1 cellular context compared by ENCODE assay signal in genomic region chr7:150378115-150378852, GRCh38.
TF ChIP-seq lines count a peak whose summit lies in the region.

No MANE protein-coding gene starts in this region.

TF ChIP-seq in HepG2, 621 proteins besides CTCF, POLR2A, EP300 and RAD21 (continues in another document):
- 0 out of 2 replicates have a peak, but pooled peaks have one; percentile 23 for TF ChIP-seq GFI1 (CRISPR knock-in tag; IDR thresholded peaks at IDR 0.05; ENCODE audit: borderline replicate concordance)
- TF ChIP-seq TFDP2 (CRISPR knock-in tag; IDR thresholded peaks at IDR 0.05) = no peak
- no peak for TF ChIP-seq SRF (IDR thresholded peaks at IDR 0.05; ENCODE audit: low read depth, low read length)
- TF ChIP-seq ZFP82 (CRISPR knock-in tag; IDR thresholded peaks at IDR 0.05; ENCODE audit: borderline replicate concordance) = 0 out of 2 replicates have a peak, but pooled peaks have one; percentile 25
- no peak for TF ChIP-seq KLF16 (CRISPR knock-in tag; IDR thresholded peaks at IDR 0.05)
- peak; percentile 13; the same call in 1 of the 2 replicates for TF ChIP-seq SAFB2 (CRISPR knock-in tag; IDR thresholded peaks at IDR 0.05; ENCODE audit: borderline replicate concordance, low read depth)
- TF ChIP-seq ZNF256 (CRISPR knock-in tag; conservative IDR thresholded peaks at IDR 0.05) = no peak
- TF ChIP-seq ZNF281 (CRISPR knock-in tag; IDR thresholded peaks at IDR 0.05; ENCODE audit: borderline replicate concordance) = no peak
- no peak for TF ChIP-seq ETS1 (CRISPR knock-in tag; IDR thresholded peaks at IDR 0.05)
- TF ChIP-seq AHR (CRISPR knock-in tag; IDR thresholded peaks at IDR 0.05) = no peak
- no peak for TF ChIP-seq ZNF773 (CRISPR knock-in tag; IDR thresholded peaks at IDR 0.05; ENCODE audit: borderline replicate concordance)
- peak; percentile 27; the same call in 1 of the 2 replicates for TF ChIP-seq PHF21A (CRISPR knock-in tag; IDR thresholded peaks at IDR 0.05)
- TF ChIP-seq CENPBD1 (CRISPR knock-in tag; IDR thresholded peaks at IDR 0.05; ENCODE audit: borderline replicate concordance, low read depth) = no peak
- peak; percentile 58; the same call in 1 of the 2 replicates for TF ChIP-seq SMAD3 (CRISPR knock-in tag; IDR thresholded peaks at IDR 0.05)
- no peak for TF ChIP-seq ZNF263 (CRISPR knock-in tag; IDR thresholded peaks at IDR 0.05)
- no peak for TF ChIP-seq KIAA2018 (CRISPR knock-in tag; IDR thresholded peaks at IDR 0.05; ENCODE audit: borderline replicate concordance)
- TF ChIP-seq ZFP91 (CRISPR knock-in tag; IDR thresholded peaks at IDR 0.05; ENCODE audit: borderline replicate concordance) = no peak
- TF ChIP-seq HMG20B (CRISPR knock-in tag; conservative IDR thresholded peaks at IDR 0.05) = no peak
- no peak for TF ChIP-seq CAMTA2 (CRISPR knock-in tag; IDR thresholded peaks at IDR 0.05; ENCODE audit: borderline replicate concordance)
- no peak for TF ChIP-seq JUN (CRISPR knock-in tag; IDR thresholded peaks at IDR 0.05)
- TF ChIP-seq PRDM4 (CRISPR knock-in tag; IDR thresholded peaks at IDR 0.05; ENCODE audit: borderline replicate concordance) = no peak
- peak; percentile 51; the same call in 1 of the 2 replicates for TF ChIP-seq MYC (CRISPR knock-in tag; IDR thresholded peaks at IDR 0.05; ENCODE audit: borderline replicate concordance)
- TF ChIP-seq ZBTB26 (CRISPR knock-in tag; IDR thresholded peaks at IDR 0.05; ENCODE audit: borderline replicate concordance) = no peak
- TF ChIP-seq ATF4 (CRISPR knock-in tag; IDR thresholded peaks at IDR 0.05) = peak in 1 of 2 experiments; percentile 4; a peak in 1 of 4 replicates
- no peak for TF ChIP-seq REXO4 (CRISPR knock-in tag; IDR thresholded peaks at IDR 0.05; ENCODE audit: borderline replicate concordance)
- no peak for TF ChIP-seq USF2 (IDR thresholded peaks at IDR 0.05; ENCODE audit: low read depth, low read length)
- no peak for TF ChIP-seq USF2 (CRISPR knock-in tag; IDR thresholded peaks at IDR 0.05; ENCODE audit: borderline replicate concordance)
- no peak for TF ChIP-seq HNRNPUL1 (IDR thresholded peaks at IDR 0.05; ENCODE audit: low read depth, low read length)
- TF ChIP-seq ZSCAN22 (CRISPR knock-in tag; IDR thresholded peaks at IDR 0.05) = no peak
